In the genomic region with DNA sequence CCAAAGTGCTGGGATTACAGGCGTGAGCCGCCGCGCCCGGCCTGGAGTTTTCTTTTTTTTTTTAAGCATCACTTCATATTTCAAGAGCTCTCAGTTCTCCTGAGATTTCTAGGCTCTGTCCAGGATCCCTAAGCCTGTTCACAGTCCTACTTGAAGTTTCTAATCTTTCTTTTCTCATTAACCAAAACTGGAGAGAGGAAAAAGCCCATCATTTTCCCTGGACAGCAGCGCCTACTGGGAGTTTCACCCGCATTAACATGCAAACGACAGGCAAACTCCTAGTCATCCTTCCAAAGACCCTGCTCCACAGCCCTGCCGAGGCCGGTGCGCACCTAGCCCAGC, we compare ENCODE assay signal across 1 cellular context.
TF ChIP-seq lines count a peak whose summit lies in the region.

No MANE protein-coding gene starts in this region.

TF ChIP-seq in HepG2, 621 proteins besides CTCF, POLR2A, EP300 and RAD21:
- TF ChIP-seq RORA (CRISPR knock-in tag; IDR thresholded peaks at IDR 0.05) (0 out of 2 replicates have a peak, but pooled peaks have one; percentile 16), SP5 (CRISPR knock-in tag; IDR thresholded peaks at IDR 0.05; ENCODE audit: borderline replicate concordance, low read depth) (0 out of 2 replicates have a peak, but pooled peaks have one; percentile 18), BATF2 (CRISPR knock-in tag; IDR thresholded peaks at IDR 0.05) (0 out of 2 replicates have a peak, but pooled peaks have one; percentile 11)
